Comparison of ENCODE assay signal across 9 cellular contexts in the genomic region with DNA sequence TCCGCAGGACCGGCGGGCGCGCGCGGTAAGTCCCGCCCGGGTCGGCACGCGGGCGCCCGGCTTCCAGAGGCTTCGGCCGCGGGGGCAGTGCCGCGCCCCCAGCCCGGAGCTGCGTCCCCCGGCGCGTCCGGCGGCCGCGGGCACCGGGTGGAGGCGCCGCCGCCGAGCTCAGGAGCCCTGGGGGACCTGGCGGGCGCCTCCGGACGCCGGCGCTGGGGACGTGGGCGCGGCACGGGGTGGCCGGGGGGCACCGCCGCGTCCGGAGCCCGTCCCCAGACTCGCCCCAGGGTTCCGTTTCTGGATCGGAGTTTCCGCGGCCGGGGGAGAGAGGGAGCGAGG. TPM values are rescaled to one million over a fixed set of nuclear protein-coding genes. Genes with fewer than 3 reads are reported as not detected.
DNase-seq lines count a peak whose midpoint lies in the region; ATAC-seq and TF ChIP-seq lines count a peak whose summit lies in the region.
"Had no signal": no experiment of that assay in that cellular context is flagged by ENCODE, and none has a peak within 500 bp of the region (broad histone marks: within the 10 kb centered on the region; RNA-seq: fewer than 3 reads in every experiment).

No MANE protein-coding gene starts in this region.

- H3K9ac ChIP-seq in skeletal muscle tissue (ENCODE audit: low read depth in 1 of 3, low read length in 3 of 3) = peak overlapping the region; percentile 78 to 83 (median 81)

- H3K4me1 ChIP-seq in RWPE2 (ENCODE audit: insufficient read depth, poor library complexity, severe bottlenecking) (peaks cover 37% of the 10 kb centered on the region), foreskin keratinocyte (peaks cover 2% of the 10 kb centered on the region), skeletal muscle tissue (ENCODE audit: control insufficient read depth in 3 of 3, insufficient read depth in 3 of 3, low read length in 3 of 3) (peaks cover 25 to 30% (median 29%) of the 10 kb centered on the region in 3 donors)

- H3K36me3 ChIP-seq in RWPE2 (ENCODE audit: low read depth) = no peaks in the 10 kb centered on the region
- no peaks in the 10 kb centered on the region for H3K36me3 ChIP-seq in skeletal muscle tissue (ENCODE audit: control insufficient read depth in 3 of 3, insufficient read depth in 3 of 3, low read length in 3 of 3)

- TF ChIP-seq CTCF in RWPE2 (IDR thresholded peaks at IDR 0.05; ENCODE audit: poor library complexity, severe bottlenecking) (no peak), foreskin keratinocyte (conservative IDR thresholded peaks at IDR 0.05) (no peak)

- DNase-seq in RWPE2 (ENCODE audit: low spot score) (no peak), foreskin keratinocyte (no peak), inferior parietal cortex (ENCODE audit: extremely low spot score) (no peak), NCI-H2029 treated with DMSO at 0.1 percent for 48 hours (lab: John Stamatoyannopoulos, UW) (no peak)

- H3K9me3 ChIP-seq in RWPE2 (ENCODE audit: severe bottlenecking) (no peaks in the 10 kb centered on the region), skeletal muscle tissue (ENCODE audit: control insufficient read depth in 3 of 3, low read length in 3 of 3) (no peaks in the 10 kb centered on the region)

- ATAC-seq in GM18868 (IDR thresholded peaks at IDR 0.05; ENCODE audit: unreplicated experiment) = peak; percentile 16
- ATAC-seq in RWPE2 (ENCODE audit: low read depth) = no peak
- ATAC-seq in foreskin keratinocyte = no peak
- ATAC-seq in GM18870 (IDR thresholded peaks at IDR 0.05; ENCODE audit: unreplicated experiment) = no peak
- ATAC-seq in HG03469 (IDR thresholded peaks at IDR 0.05; ENCODE audit: unreplicated experiment) = no peak

- peak overlapping the region; percentile 98 for H3K4me3 ChIP-seq in RWPE2 (ENCODE audit: severe bottlenecking)
- H3K4me3 ChIP-seq in skeletal muscle tissue (ENCODE audit: low read length in 3 of 3) = peak overlapping the region; percentile 77 to 80 (median 78)

- peak overlapping the region; percentile 66 for H3K27ac ChIP-seq in RWPE2 (ENCODE audit: poor library complexity, severe bottlenecking)
- H3K27ac ChIP-seq in foreskin keratinocyte = peak overlapping the region; percentile 1
- peak overlapping the region; percentile 87 for H3K27ac ChIP-seq in skeletal muscle tissue (ENCODE audit: low read depth, low read length)

- H3K27me3 ChIP-seq in RWPE2 (ENCODE audit: insufficient read depth, poor library complexity, severe bottlenecking) (no peaks in the 10 kb centered on the region), foreskin keratinocyte (no peaks in the 10 kb centered on the region), skeletal muscle tissue (ENCODE audit: control insufficient read depth in 3 of 3, insufficient read depth in 3 of 3, low read length in 3 of 3) (peaks cover 15 to 27% (median 18%) of the 10 kb centered on the region in 3 donors)

RNA-seq across cellular contexts. Expression of a gene that starts 0.3 kb away (rescaled TPM):
- 93.4 and 105 TPM in 2 replicates for total RNA-seq in foreskin keratinocyte
- polyA plus RNA-seq in foreskin keratinocyte = 119 and 130 TPM in 2 replicates
- total RNA-seq in skeletal muscle tissue = 23.5 TPM

RNA-seq across cellular contexts. Expression of a gene that starts 20.3 kb away (rescaled TPM):
- total RNA-seq in foreskin keratinocyte (not detected in 2 replicates), skeletal muscle tissue (not detected)
- not detected in 2 replicates for polyA plus RNA-seq in foreskin keratinocyte
- total RNA-seq: subcutaneous adipose tissue had no signal

Comparison
In these comparisons a context has a peak if more than half of its experiments do, and no peak if none do; other contexts are left out.
1. H3K27ac ChIP-seq: peak in every context shown above with its lines; median percentile 87 in skeletal muscle tissue; 66 in RWPE2; 1 in foreskin keratinocyte.